ENCODE assay signal across 1 cellular context in genomic region chr19:13906525-13906904, GRCh38.
TF ChIP-seq lines count a peak whose summit lies in the region.

No MANE protein-coding gene starts in this region.

TF ChIP-seq in GM12878, 131 proteins besides CTCF, POLR2A, EP300 and RAD21:
- TF ChIP-seq SUPT20H (IDR thresholded peaks at IDR 0.05; ENCODE audit: borderline replicate concordance, control insufficient read depth, low read depth, low read length) (no peak), RELB (IDR thresholded peaks at IDR 0.05; ENCODE audit: low read depth) (no peak)
